18 cellular contexts compared by ENCODE assay signal in genomic region chr2:71327916-71328315, GRCh38.
"Had no signal": no experiment of that assay in that cellular context is flagged by ENCODE, and none has a peak within 500 bp of the region (broad histone marks: within the 10 kb centered on the region; RNA-seq: fewer than 3 reads in every experiment).

No MANE protein-coding gene starts in this region.

- H3K27me3 Mint-ChIP-seq: natural killer cell treated with Interleukin-12 subunit alpha and Interleukin-12 subunit beta and Interleukin-15 and Interleukin-18, amount 100 ng/mL, for 72 hours; T-helper 17 cell had no signal

- H3K27me3 ChIP-seq: ascending aorta, thyroid gland, uterus had no signal

- FAIRE-seq: frontal cortex, TTC549 had no signal

- DNase-seq: activated CD4-positive, alpha-beta T cell treated with anti-CD3 and anti-CD28 coated beads, Interleukin-2, amount 10 ng/mL, durations not matched to agents 24 days and 14 days; activated CD8-positive, alpha-beta memory T cell treated with anti-CD3 and anti-CD28 coated beads, Interleukin-2, amount 50 U/mL, for 4 hours; activated naive CD4-positive, alpha-beta T cell treated with anti-CD3 and anti-CD28 coated beads, Interleukin-2, amount 10 ng/mL, durations not matched to agents 7 days and 5 days; activated T-cell treated with anti-CD3 and anti-CD28 coated beads, Interleukin-2, amount 50 U/mL, for 4 hours; cortex of kidney; immature natural killer cell; stimulated activated CD4-positive, alpha-beta T cell treated with anti-CD3 and anti-CD28 coated beads, Interleukin-12 subunit alpha, Interleukin-12 subunit beta, amount 100 ng/mL, for 4 hours; stimulated activated CD4-positive, alpha-beta T cell treated with anti-CD3 and anti-CD28 coated beads, Interleukin-1b, Interleukin-23, amount 100 ng/mL, for 48 hours; stimulated activated CD8-positive, alpha-beta memory T cell treated with anti-CD3 and anti-CD28 coated beads, Interleukin-4, amount 100 ng/mL, for 48 hours; stimulated activated naive CD4-positive, alpha-beta T cell treated with Interleukin-2 at 50 U/mL for 16 hours; T-helper 17 cell; thyroid gland; uterus had no signal

- H3K27ac Mint-ChIP-seq: activated CD4-positive, alpha-beta T cell treated with anti-CD3 and anti-CD28 coated beads, Interleukin-2, amount 10 ng/mL, durations not matched to agents 24 days and 14 days; activated naive CD4-positive, alpha-beta T cell treated with anti-CD3 and anti-CD28 coated beads, Interleukin-2, amount 10 ng/mL, durations not matched to agents 7 days and 5 days; immature natural killer cell; natural killer cell treated with Interleukin-12 subunit alpha and Interleukin-12 subunit beta and Interleukin-15 and Interleukin-18, amount 100 ng/mL, for 72 hours; T-helper 17 cell had no signal

- H3K36me3 ChIP-seq: ascending aorta, thyroid gland, uterus had no signal

- H3K4me3 ChIP-seq: ascending aorta, thyroid gland, uterus had no signal

- ATAC-seq: activated T-cell treated with anti-CD3 and anti-CD28 coated beads, Interleukin-2, amount 50 U/mL, for 4 hours; natural killer cell treated with Interleukin-12 subunit alpha and Interleukin-12 subunit beta and Interleukin-15 and Interleukin-18, amount 100 ng/mL, for 72 hours; T-helper 17 cell had no signal

- H3K9me3 ChIP-seq: ascending aorta, thyroid gland, uterus had no signal

- H3K36me3 Mint-ChIP-seq: immature natural killer cell had no signal

- H3K4me3 Mint-ChIP-seq: activated CD4-positive, alpha-beta T cell treated with anti-CD3 and anti-CD28 coated beads, Interleukin-2, amount 10 ng/mL, durations not matched to agents 24 days and 14 days; activated naive CD4-positive, alpha-beta T cell treated with anti-CD3 and anti-CD28 coated beads, Interleukin-2, amount 10 ng/mL, durations not matched to agents 7 days and 5 days; activated T-cell treated with anti-CD3 and anti-CD28 coated beads, Interleukin-2, amount 50 U/mL, for 4 hours; central memory CD8-positive, alpha-beta T cell; immature natural killer cell; natural killer cell treated with Interleukin-12 subunit alpha and Interleukin-12 subunit beta and Interleukin-15 and Interleukin-18, amount 100 ng/mL, for 72 hours; T-helper 17 cell had no signal

- H3K9me3 Mint-ChIP-seq: activated naive CD4-positive, alpha-beta T cell treated with anti-CD3 and anti-CD28 coated beads, Interleukin-2, amount 10 ng/mL, durations not matched to agents 7 days and 5 days; activated T-cell treated with anti-CD3 and anti-CD28 coated beads, Interleukin-2, amount 50 U/mL, for 4 hours; central memory CD8-positive, alpha-beta T cell; natural killer cell treated with Interleukin-12 subunit alpha and Interleukin-12 subunit beta and Interleukin-15 and Interleukin-18, amount 100 ng/mL, for 72 hours had no signal

- H3K27ac ChIP-seq: ascending aorta, thyroid gland, uterus had no signal

- H3K4me1 ChIP-seq: thyroid gland, uterus had no signal
